In genomic region chr7:112079122-112079521, GRCh38 we compare ENCODE assay signal across 15 cellular contexts.
"Had no signal": no experiment of that assay in that cellular context is flagged by ENCODE, and none has a peak within 500 bp of the region (broad histone marks: within the 10 kb centered on the region; RNA-seq: fewer than 3 reads in every experiment).

No MANE protein-coding gene starts in this region.

- H3K27me3 ChIP-seq: adrenal gland had no signal

- H3K4me3 ChIP-seq: adrenal gland, mucosa of descending colon had no signal

- H3K36me3 ChIP-seq: adrenal gland had no signal

- DNase-seq: activated CD4-positive, alpha-beta memory T cell treated with anti-CD3 and anti-CD28 coated beads, Interleukin-2, amount 10 ng/mL, durations not matched to agents 7 days and 5 days; activated CD4-positive, alpha-beta T cell treated with anti-CD3 and anti-CD28 coated beads for 4 hours; activated effector memory CD4-positive, alpha-beta T cell treated with Interleukin-2 at 50 U/mL for 16 hours; activated T-cell treated with anti-CD3 and anti-CD28 coated beads, Interleukin-2, amount 50 U/mL, for 24 hours; adrenal gland; central memory CD4-positive, alpha-beta T cell; cortex of kidney; effector CD8-positive, alpha-beta T cell; head of caudate nucleus; left cardiac atrium; mucosa of descending colon; naive thymus-derived CD4-positive, alpha-beta T cell; right cardiac atrium; stimulated activated naive CD8-positive, alpha-beta T cell treated with anti-CD3 and anti-CD28 coated beads, Interleukin-15, amount 100 ng/mL, for 72 hours had no signal

- H3K9me3 ChIP-seq: adrenal gland, mucosa of descending colon had no signal

- ATAC-seq: left cardiac atrium; mucosa of descending colon; naive thymus-derived CD4-positive, alpha-beta T cell; right cardiac atrium; stimulated activated naive CD8-positive, alpha-beta T cell treated with anti-CD3 and anti-CD28 coated beads, Interleukin-15, amount 100 ng/mL, for 72 hours; WTC11 had no signal
